In the genomic region with DNA sequence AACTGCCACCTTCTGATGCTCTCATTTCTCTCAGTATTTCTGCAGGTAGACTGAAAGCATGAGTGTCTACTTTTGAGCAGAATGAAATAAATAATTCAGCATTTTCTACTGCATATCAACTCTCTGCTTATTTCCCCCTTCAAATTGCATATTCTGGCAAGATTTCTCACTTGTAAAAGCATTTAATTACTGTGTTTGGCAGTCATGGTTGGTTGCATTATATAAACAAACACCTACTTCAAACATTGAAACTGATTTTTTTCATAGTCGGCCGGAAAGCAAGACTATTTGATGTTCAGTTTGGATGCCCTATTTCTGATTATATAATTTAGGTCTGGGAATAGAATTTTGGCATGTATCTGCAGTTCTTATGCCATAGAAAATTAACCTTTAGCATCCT, we compare ENCODE assay signal across 1 cellular context.
TF ChIP-seq lines count a peak whose summit lies in the region.

No MANE protein-coding gene starts in this region.

TF ChIP-seq in HEK293, 187 proteins besides CTCF, POLR2A, EP300 and RAD21 (continued from another document):
- TF ChIP-seq PRDM10 (tag by site-specific recombination; IDR thresholded peaks at IDR 0.05): no peak
- TF ChIP-seq ZNF350 (tag by site-specific recombination; IDR thresholded peaks at IDR 0.05): no peak; the same call in 1 of the 2 replicates
- TF ChIP-seq ZNF423 (tag by site-specific recombination; IDR thresholded peaks at IDR 0.05): no peak
- no peak for TF ChIP-seq ZNF76 (tag by site-specific recombination; IDR thresholded peaks at IDR 0.05; ENCODE audit: borderline replicate concordance, low read depth)
- TF ChIP-seq ZNF416 (tag by site-specific recombination; IDR thresholded peaks at IDR 0.05): no peak
- no peak for TF ChIP-seq ZNF785 (tag by site-specific recombination; IDR thresholded peaks at IDR 0.05)
- no peak for TF ChIP-seq ZNF707 (tag by site-specific recombination; IDR thresholded peaks at IDR 0.05)
- TF ChIP-seq ZNF585B (tag by site-specific recombination; IDR thresholded peaks at IDR 0.05): no peak
- TF ChIP-seq, protein P1, sequence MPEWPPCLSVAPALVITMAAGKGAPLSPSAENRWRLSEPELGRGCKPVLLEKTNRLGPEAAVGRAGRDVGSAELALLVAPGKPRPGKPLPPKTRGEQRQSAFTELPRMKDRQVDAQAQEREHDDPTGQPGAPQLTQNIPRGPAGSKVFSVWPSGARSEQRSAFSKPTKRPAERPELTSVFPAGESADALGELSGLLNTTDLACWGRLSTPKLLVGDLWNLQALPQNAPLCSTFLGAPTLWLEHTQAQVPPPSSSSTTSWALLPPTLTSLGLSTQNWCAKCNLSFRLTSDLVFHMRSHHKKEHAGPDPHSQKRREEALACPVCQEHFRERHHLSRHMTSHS (tag by site-specific recombination; IDR thresholded peaks at IDR 0.05): no peak
- no peak for TF ChIP-seq SP3 (tag by site-specific recombination; IDR thresholded peaks at IDR 0.05)
- no peak for TF ChIP-seq ZNF2 (tag by site-specific recombination; IDR thresholded peaks at IDR 0.05)
- no peak for TF ChIP-seq HOXD13 (CRISPR knock-in tag; IDR thresholded peaks at IDR 0.05; ENCODE audit: borderline replicate concordance)
- TF ChIP-seq REPIN1 (tag by site-specific recombination; IDR thresholded peaks at IDR 0.05; ENCODE audit: low read depth): no peak
- TF ChIP-seq, protein P2, sequence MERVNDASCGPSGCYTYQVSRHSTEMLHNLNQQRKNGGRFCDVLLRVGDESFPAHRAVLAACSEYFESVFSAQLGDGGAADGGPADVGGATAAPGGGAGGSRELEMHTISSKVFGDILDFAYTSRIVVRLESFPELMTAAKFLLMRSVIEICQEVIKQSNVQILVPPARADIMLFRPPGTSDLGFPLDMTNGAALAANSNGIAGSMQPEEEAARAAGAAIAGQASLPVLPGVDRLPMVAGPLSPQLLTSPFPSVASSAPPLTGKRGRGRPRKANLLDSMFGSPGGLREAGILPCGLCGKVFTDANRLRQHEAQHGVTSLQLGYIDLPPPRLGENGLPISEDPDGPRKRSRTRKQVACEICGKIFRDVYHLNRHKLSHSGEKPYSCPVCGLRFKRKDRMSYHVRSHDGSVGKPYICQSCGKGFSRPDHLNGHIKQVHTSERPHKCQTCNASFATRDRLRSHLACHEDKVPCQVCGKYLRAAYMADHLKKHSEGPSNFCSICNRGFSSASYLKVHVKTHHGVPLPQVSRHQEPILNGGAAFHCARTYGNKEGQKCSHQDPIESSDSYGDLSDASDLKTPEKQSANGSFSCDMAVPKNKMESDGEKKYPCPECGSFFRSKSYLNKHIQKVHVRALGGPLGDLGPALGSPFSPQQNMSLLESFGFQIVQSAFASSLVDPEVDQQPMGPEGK (tag by site-specific recombination; IDR thresholded peaks at IDR 0.05): no peak
- no peak for TF ChIP-seq ZNF335 (tag by site-specific recombination; conservative IDR thresholded peaks at IDR 0.05)
- no peak for TF ChIP-seq ZNF521 (tag by site-specific recombination; IDR thresholded peaks at IDR 0.05)
- TF ChIP-seq BCL11A (tag by site-specific recombination; IDR thresholded peaks at IDR 0.05; ENCODE audit: low read depth): 0 out of 2 replicates have a peak, but pooled peaks have one; percentile 23
- no peak for TF ChIP-seq ZNF404 (tag by site-specific recombination; IDR thresholded peaks at IDR 0.05)
- TF ChIP-seq ZNF155 (tag by site-specific recombination; IDR thresholded peaks at IDR 0.05): no peak
- no peak for TF ChIP-seq ZNF624 (tag by site-specific recombination; IDR thresholded peaks at IDR 0.05)
- no peak for TF ChIP-seq ZNF473 (tag by site-specific recombination; IDR thresholded peaks at IDR 0.05)
- no peak for TF ChIP-seq ZNF571 (tag by site-specific recombination; IDR thresholded peaks at IDR 0.05)
- TF ChIP-seq ZNF626 (tag by site-specific recombination; IDR thresholded peaks at IDR 0.05): no peak
- TF ChIP-seq ZNF610 (tag by site-specific recombination; IDR thresholded peaks at IDR 0.05; ENCODE audit: borderline replicate concordance): no peak
- TF ChIP-seq ZNF544 (tag by site-specific recombination; IDR thresholded peaks at IDR 0.05): no peak
- peak; percentile 92 for TF ChIP-seq PRDM4 (tag by site-specific recombination; IDR thresholded peaks at IDR 0.05)
- peak; percentile 52; the same call in 1 of the 2 replicates for TF ChIP-seq WT1 (tag by site-specific recombination; IDR thresholded peaks at IDR 0.05)
- TF ChIP-seq ZSCAN30 (tag by site-specific recombination; IDR thresholded peaks at IDR 0.05): no peak
- no peak for TF ChIP-seq GLI2 (tag by site-specific recombination; IDR thresholded peaks at IDR 0.05; ENCODE audit: borderline replicate concordance, low read depth)
- no peak for TF ChIP-seq KLF16 (tag by site-specific recombination; IDR thresholded peaks at IDR 0.05)
- no peak for TF ChIP-seq OVOL3 (tag by site-specific recombination; IDR thresholded peaks at IDR 0.05)
- no peak for TF ChIP-seq ZNF354C (tag by site-specific recombination; IDR thresholded peaks at IDR 0.05; ENCODE audit: borderline replicate concordance, low read depth)
- TF ChIP-seq, protein P3, sequence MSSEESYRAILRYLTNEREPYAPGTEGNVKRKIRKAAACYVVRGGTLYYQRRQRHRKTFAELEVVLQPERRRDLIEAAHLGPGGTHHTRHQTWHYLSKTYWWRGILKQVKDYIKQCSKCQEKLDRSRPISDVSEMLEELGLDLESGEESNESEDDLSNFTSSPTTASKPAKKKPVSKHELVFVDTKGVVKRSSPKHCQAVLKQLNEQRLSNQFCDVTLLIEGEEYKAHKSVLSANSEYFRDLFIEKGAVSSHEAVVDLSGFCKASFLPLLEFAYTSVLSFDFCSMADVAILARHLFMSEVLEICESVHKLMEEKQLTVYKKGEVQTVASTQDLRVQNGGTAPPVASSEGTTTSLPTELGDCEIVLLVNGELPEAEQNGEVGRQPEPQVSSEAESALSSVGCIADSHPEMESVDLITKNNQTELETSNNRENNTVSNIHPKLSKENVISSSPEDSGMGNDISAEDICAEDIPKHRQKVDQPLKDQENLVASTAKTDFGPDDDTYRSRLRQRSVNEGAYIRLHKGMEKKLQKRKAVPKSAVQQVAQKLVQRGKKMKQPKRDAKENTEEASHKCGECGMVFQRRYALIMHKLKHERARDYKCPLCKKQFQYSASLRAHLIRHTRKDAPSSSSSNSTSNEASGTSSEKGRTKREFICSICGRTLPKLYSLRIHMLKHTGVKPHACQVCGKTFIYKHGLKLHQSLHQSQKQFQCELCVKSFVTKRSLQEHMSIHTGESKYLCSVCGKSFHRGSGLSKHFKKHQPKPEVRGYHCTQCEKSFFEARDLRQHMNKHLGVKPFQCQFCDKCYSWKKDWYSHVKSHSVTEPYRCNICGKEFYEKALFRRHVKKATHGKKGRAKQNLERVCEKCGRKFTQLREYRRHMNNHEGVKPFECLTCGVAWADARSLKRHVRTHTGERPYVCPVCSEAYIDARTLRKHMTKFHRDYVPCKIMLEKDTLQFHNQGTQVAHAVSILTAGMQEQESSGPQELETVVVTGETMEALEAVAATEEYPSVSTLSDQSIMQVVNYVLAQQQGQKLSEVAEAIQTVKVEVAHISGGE (tag by site-specific recombination; conservative IDR thresholded peaks at IDR 0.05; ENCODE audit: low read depth): no peak
- no peak for TF ChIP-seq ZIC2 (tag by site-specific recombination; IDR thresholded peaks at IDR 0.05)
- TF ChIP-seq, protein P4, sequence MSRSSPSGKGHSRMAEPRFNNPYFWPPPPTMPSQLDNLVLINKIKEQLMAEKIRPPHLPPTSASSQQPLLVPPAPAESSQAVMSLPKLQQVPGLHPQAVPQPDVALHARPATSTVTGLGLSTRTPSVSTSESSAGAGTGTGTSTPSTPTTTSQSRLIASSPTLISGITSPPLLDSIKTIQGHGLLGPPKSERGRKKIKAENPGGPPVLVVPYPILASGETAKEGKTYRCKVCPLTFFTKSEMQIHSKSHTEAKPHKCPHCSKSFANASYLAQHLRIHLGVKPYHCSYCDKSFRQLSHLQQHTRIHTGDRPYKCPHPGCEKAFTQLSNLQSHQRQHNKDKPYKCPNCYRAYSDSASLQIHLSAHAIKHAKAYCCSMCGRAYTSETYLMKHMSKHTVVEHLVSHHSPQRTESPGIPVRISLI (tag by site-specific recombination; IDR thresholded peaks at IDR 0.05): 0 out of 2 replicates have a peak, but pooled peaks have one; percentile 53
- TF ChIP-seq ZXDB (tag by site-specific recombination; IDR thresholded peaks at IDR 0.05): no peak
- TF ChIP-seq PRDM6 (tag by site-specific recombination; IDR thresholded peaks at IDR 0.05): peak; percentile 91
- TF ChIP-seq ZFP69B (tag by site-specific recombination; IDR thresholded peaks at IDR 0.05): no peak
- TF ChIP-seq YY1 (tag by site-specific recombination; IDR thresholded peaks at IDR 0.05): no peak
- TF ChIP-seq, protein P5, sequence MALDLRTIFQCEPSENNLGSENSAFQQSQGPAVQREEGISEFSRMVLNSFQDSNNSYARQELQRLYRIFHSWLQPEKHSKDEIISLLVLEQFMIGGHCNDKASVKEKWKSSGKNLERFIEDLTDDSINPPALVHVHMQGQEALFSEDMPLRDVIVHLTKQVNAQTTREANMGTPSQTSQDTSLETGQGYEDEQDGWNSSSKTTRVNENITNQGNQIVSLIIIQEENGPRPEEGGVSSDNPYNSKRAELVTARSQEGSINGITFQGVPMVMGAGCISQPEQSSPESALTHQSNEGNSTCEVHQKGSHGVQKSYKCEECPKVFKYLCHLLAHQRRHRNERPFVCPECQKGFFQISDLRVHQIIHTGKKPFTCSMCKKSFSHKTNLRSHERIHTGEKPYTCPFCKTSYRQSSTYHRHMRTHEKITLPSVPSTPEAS (tag by site-specific recombination; IDR thresholded peaks at IDR 0.05): no peak
- no peak for TF ChIP-seq ZNF623 (tag by site-specific recombination; IDR thresholded peaks at IDR 0.05)
- no peak for TF ChIP-seq ZNF664 (tag by site-specific recombination; IDR thresholded peaks at IDR 0.05)
- no peak for TF ChIP-seq KLF1 (tag by site-specific recombination; IDR thresholded peaks at IDR 0.05)
- TF ChIP-seq KLF9 (tag by site-specific recombination; IDR thresholded peaks at IDR 0.05; ENCODE audit: low read depth): no peak
- TF ChIP-seq ZNF146 (tag by site-specific recombination; IDR thresholded peaks at IDR 0.05): no peak
- TF ChIP-seq ZNF248 (tag by site-specific recombination; IDR thresholded peaks at IDR 0.05): no peak
- no peak for TF ChIP-seq ZNF239 (tag by site-specific recombination; IDR thresholded peaks at IDR 0.05)
- peak; percentile 93 for TF ChIP-seq SP7 (tag by site-specific recombination; IDR thresholded peaks at IDR 0.05)
- peak; percentile 70 for TF ChIP-seq FEZF1 (tag by site-specific recombination; IDR thresholded peaks at IDR 0.05)
- no peak for TF ChIP-seq ZNF658 (tag by site-specific recombination; IDR thresholded peaks at IDR 0.05)
- TF ChIP-seq ZNF776 (tag by site-specific recombination; IDR thresholded peaks at IDR 0.05; ENCODE audit: borderline replicate concordance): no peak
